In the genomic region with DNA sequence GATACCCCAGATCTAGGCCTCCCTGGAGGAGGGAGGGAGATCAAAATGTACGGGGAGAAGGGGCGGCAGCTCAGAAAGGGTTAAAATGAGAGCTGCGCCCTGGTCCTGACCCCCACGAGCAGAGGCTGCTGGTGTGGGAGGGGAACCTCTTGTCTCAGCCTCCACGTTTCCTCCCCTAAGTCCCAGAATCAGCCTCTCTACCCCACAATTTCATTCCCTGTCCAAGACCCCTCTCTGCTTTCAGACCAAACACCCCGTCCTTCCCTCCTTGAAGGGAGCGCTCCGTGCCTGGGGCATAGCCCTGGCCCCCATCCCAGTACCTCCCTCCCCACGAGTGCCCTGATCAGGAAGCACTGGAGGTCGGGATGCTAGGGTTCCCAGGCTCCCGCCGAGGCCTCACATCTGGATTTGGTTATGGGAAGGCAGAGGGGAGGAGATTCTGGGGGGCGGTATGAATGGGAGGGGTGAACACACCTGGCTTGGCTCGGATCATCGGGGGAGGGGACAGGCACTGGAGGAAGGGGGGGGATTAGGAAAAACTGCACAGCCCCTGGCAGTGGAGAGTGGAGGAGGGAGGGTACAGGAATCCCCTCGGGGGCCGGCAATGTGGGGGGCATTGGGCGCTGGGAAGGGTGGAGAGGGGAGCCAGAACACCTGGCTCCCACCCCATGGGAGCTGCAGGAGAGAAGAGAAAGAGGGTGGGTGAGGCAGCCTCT, we compare ENCODE assay signal across 1 cellular context.
TF ChIP-seq lines count a peak whose summit lies in the region.

No MANE protein-coding gene starts in this region.

TF ChIP-seq in GM23338, 12 proteins besides CTCF, POLR2A, EP300 and RAD21 (continued from another document):
- no peak for TF ChIP-seq REST (IDR thresholded peaks at IDR 0.05; ENCODE audit: unreplicated experiment)
- no peak for TF ChIP-seq EZH2 (IDR thresholded peaks at IDR 0.05; ENCODE audit: low read depth, unreplicated experiment)
- TF ChIP-seq, protein P1, sequence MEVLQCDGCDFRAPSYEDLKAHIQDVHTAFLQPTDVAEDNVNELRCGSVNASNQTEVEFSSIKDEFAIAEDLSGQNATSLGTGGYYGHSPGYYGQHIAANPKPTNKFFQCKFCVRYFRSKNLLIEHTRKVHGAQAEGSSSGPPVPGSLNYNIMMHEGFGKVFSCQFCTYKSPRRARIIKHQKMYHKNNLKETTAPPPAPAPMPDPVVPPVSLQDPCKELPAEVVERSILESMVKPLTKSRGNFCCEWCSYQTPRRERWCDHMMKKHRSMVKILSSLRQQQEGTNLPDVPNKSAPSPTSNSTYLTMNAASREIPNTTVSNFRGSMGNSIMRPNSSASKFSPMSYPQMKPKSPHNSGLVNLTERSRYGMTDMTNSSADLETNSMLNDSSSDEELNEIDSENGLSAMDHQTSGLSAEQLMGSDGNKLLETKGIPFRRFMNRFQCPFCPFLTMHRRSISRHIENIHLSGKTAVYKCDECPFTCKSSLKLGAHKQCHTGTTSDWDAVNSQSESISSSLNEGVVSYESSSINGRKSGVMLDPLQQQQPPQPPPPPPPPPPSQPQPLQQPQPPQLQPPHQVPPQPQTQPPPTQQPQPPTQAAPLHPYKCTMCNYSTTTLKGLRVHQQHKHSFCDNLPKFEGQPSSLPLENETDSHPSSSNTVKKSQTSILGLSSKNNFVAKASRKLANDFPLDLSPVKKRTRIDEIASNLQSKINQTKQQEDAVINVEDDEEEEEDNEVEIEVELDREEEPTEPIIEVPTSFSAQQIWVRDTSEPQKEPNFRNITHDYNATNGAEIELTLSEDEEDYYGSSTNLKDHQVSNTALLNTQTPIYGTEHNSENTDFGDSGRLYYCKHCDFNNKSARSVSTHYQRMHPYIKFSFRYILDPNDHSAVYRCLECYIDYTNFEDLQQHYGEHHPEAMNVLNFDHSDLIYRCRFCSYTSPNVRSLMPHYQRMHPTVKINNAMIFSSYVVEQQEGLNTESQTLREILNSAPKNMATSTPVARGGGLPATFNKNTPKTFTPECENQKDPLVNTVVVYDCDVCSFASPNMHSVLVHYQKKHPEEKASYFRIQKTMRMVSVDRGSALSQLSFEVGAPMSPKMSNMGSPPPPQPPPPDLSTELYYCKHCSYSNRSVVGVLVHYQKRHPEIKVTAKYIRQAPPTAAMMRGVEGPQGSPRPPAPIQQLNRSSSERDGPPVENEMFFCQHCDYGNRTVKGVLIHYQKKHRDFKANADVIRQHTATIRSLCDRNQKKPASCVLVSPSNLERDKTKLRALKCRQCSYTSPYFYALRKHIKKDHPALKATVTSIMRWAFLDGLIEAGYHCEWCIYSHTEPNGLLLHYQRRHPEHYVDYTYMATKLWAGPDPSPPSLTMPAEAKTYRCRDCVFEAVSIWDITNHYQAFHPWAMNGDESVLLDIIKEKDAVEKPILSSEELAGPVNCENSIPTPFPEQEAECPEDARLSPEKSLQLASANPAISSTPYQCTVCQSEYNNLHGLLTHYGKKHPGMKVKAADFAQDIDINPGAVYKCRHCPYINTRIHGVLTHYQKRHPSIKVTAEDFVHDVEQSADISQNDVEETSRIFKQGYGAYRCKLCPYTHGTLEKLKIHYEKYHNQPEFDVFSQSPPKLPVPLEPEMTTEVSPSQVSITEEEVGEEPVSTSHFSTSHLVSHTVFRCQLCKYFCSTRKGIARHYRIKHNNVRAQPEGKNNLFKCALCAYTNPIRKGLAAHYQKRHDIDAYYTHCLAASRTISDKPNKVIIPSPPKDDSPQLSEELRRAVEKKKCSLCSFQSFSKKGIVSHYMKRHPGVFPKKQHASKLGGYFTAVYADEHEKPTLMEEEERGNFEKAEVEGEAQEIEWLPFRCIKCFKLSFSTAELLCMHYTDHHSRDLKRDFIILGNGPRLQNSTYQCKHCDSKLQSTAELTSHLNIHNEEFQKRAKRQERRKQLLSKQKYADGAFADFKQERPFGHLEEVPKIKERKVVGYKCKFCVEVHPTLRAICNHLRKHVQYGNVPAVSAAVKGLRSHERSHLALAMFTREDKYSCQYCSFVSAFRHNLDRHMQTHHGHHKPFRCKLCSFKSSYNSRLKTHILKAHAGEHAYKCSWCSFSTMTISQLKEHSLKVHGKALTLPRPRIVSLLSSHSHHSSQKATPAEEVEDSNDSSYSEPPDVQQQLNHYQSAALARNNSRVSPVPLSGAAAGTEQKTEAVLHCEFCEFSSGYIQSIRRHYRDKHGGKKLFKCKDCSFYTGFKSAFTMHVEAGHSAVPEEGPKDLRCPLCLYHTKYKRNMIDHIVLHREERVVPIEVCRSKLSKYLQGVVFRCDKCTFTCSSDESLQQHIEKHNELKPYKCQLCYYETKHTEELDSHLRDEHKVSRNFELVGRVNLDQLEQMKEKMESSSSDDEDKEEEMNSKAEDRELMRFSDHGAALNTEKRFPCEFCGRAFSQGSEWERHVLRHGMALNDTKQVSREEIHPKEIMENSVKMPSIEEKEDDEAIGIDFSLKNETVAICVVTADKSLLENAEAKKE (CRISPR knock-in tag; IDR thresholded peaks at IDR 0.05): no peak
